Comparison of ENCODE assay signal across 14 cellular contexts in genomic region chr19:38841180-38841766, GRCh38. TPM values are rescaled to one million over a fixed set of nuclear protein-coding genes. Genes with fewer than 3 reads are reported as not detected.
A peak's percentile ranks its signal among the peaks of the same experiment; 100 is the strongest.
DNase-seq lines count a peak whose midpoint lies in the region; ATAC-seq, FAIRE-seq and TF ChIP-seq lines count a peak whose summit lies in the region.
"Had no signal": no experiment of that assay in that cellular context is flagged by ENCODE, and none has a peak within 500 bp of the region (broad histone marks: within the 10 kb centered on the region; RNA-seq: fewer than 3 reads in every experiment).

No MANE protein-coding gene starts in this region.

- H3K23me2 ChIP-seq in H1 (ENCODE audit: low read depth, low read length): no peaks in the 10 kb centered on the region

- no peak for TF ChIP-seq EP300 in H1 (IDR thresholded peaks at IDR 0.05; ENCODE audit: borderline replicate concordance in 1 of 2, low read depth in 2 of 2, low read length in 2 of 2)

- no peak overlapping the region for H3K23ac ChIP-seq in H1 (ENCODE audit: insufficient read length)

- no peak overlapping the region for H2AFZ ChIP-seq in H1 (ENCODE audit: low read length)

- H3K79me2 ChIP-seq in H1 (ENCODE audit: control insufficient read depth in 1 of 2, insufficient read depth in 2 of 2, low read length in 2 of 2): peaks cover 0 to 50% of the 10 kb centered on the region in 2 experiments; a peak in 2 of 4 replicates

- FAIRE-seq in H1 (lab: Jason Lieb, UNC): no peak
- FAIRE-seq: small intestine had no signal

- peaks cover 38 to 56% of the 10 kb centered on the region in 2 experiments for H4K20me1 ChIP-seq in H1 (replicated peaks in 1 of 2; ENCODE audit: control insufficient read depth in 1 of 2, insufficient read depth in 2 of 2, low read length in 2 of 2)

- POLR2A ChIA-PET in activated CD4-positive, alpha-beta T cell treated with anti-CD3 and anti-CD28 coated beads for 36 hours (lab: Charles Lee): interaction anchor here (0.6 to 1.9 kb wide), 6 partner anchors 8 to 590 kb away, joined by 3 to 17 read pairs (median 4); partner anchors contain the start of gene ECH1
- POLR2A ChIA-PET in H1 (lab: Charles Lee; ENCODE audit: partially characterized antibody): interaction anchor here (0.8 to 14.2 kb wide), 13 partner anchors 5 to 104 kb away, joined by 3 to 376 read pairs (median 4); partner anchors contain the start of genes ECH1, HNRNPL and LGALS4

- no peak for TF ChIP-seq CTCF in Peyer's patch (IDR thresholded peaks at IDR 0.05)
- TF ChIP-seq CTCF in H1 (IDR thresholded peaks at IDR 0.05; ENCODE audit: control extremely low read depth in 1 of 3, insufficient read depth in 1 of 3, low read depth in 1 of 3, low read length in 3 of 3): no peak
- no peak for TF ChIP-seq CTCF in prostate gland (IDR thresholded peaks at IDR 0.05)

- no peak overlapping the region; a peak in 1 of 7 replicates for H3K9ac ChIP-seq in H1 (replicated peaks in 1 of 4; ENCODE audit: extremely low read depth in 1 of 4, low read depth in 3 of 4, low read length in 3 of 4)

- no peak overlapping the region for H4K5ac ChIP-seq in H1 (ENCODE audit: insufficient read length, low read depth, low read length)

- H3K36me3 ChIP-seq in Peyer's patch (peaks cover 0 to 98% (median 8%) of the 10 kb centered on the region in 3 donors), H1 (ENCODE audit: control insufficient read depth in 2 of 4, insufficient read depth in 4 of 4, low read length in 3 of 4) (peaks cover 86 to 100% (median 97%) of the 10 kb centered on the region in 4 experiments), prostate gland (peaks cover 47 to 55% of the 10 kb centered on the region in 2 donors)

- WGBS in H1 (ENCODE audit: extremely low coverage in 1 of 2, insufficient coverage in 1 of 2, insufficient read length in 1 of 2, insufficient replicate concordance in 2 of 2, low coverage in 1 of 2, low lambda C conversion rate in 2 of 2, missing lambda C conversion rate in 1 of 2), 2 experiments: 93% methylated on average over 12 of the region's 12 CpGs; no CpG with 5 or more reads in 1 of the 2 experiments
- WGBS in prostate gland: 91% methylated on average over 12 of the region's 12 CpGs

- H4K91ac ChIP-seq in H1 (replicated peaks; ENCODE audit: insufficient read length, low read length): no peak overlapping the region

- H3K4me1 ChIP-seq in Peyer's patch (peaks cover 0 to 19% (median 16%) of the 10 kb centered on the region in 4 donors), H1 (replicated peaks in 1 of 4; ENCODE audit: control insufficient read depth in 3 of 4, insufficient read depth in 4 of 4, low read length in 3 of 4) (no peaks in the 10 kb centered on the region), prostate gland (replicated peaks) (peaks cover 22% of the 10 kb centered on the region)

- H3K14ac ChIP-seq in H1 (ENCODE audit: insufficient read length): no peak overlapping the region

- H2AK5ac ChIP-seq in H1 (ENCODE audit: low read depth, low read length): no peak overlapping the region

- no peak for DNase-seq in activated CD4-positive, alpha-beta T cell treated with anti-CD3 and anti-CD28 coated beads for 36 hours
- no peak for DNase-seq in activated CD4-positive, alpha-beta T cell treated with anti-CD3 and anti-CD28 coated beads, Interleukin-2, amount 50 U/mL, for 4 hours
- DNase-seq in Peyer's patch (no peak), H1 (ENCODE audit: low read depth in 1 of 2, low spot score in 2 of 2) (no peak), prostate gland (ENCODE audit: low spot score) (no peak), NCI-H2196 treated with DMSO at 0.1 percent for 48 hours (lab: John Stamatoyannopoulos, UW; ENCODE audit: unreplicated experiment) (no peak), GM19240 (ENCODE audit: insufficient read length, low spot score) (no peak)
- DNase-seq: Kasumi-1, NCI-H2081 had no signal

- peaks cover 99% of the 10 kb centered on the region for H3K36me3 Mint-ChIP-seq in activated CD4-positive, alpha-beta T cell treated with anti-CD3 and anti-CD28 coated beads for 36 hours (ENCODE audit: low read depth)

- H2BK120ac ChIP-seq in H1 (replicated peaks; ENCODE audit: low read depth, low read length): no peak overlapping the region

- no peak overlapping the region for H3K56ac ChIP-seq in H1 (replicated peaks; ENCODE audit: insufficient read length, low read depth, low read length)

- no peak overlapping the region for H3K18ac ChIP-seq in H1 (ENCODE audit: extremely low read depth, low read length)

- H3K27ac ChIP-seq in Peyer's patch (peak overlapping the region; percentile 32 to 77 (median 54)), H1 (ENCODE audit: low read depth, low read length) (no peak overlapping the region), prostate gland (peak overlapping the region; percentile 2 to 81)

- H3K4me3 ChIP-seq in Peyer's patch (peak overlapping the region in 2 of 4 donors; percentile 1 to 10), H1 (ENCODE audit: extremely low read depth in 1 of 4, insufficient read depth in 2 of 4, low read depth in 3 of 4, low read length in 4 of 4) (no peak overlapping the region), prostate gland (no peak overlapping the region)

- peak overlapping the region; percentile 65 for H3K4me3 Mint-ChIP-seq in activated CD4-positive, alpha-beta T cell treated with anti-CD3 and anti-CD28 coated beads for 36 hours

- H2BK20ac ChIP-seq in H1 (ENCODE audit: low read length): no peak overlapping the region

- H2BK5ac ChIP-seq in H1 (ENCODE audit: low read depth, low read length): no peak overlapping the region

- no peak overlapping the region for H2BK12ac ChIP-seq in H1 (ENCODE audit: low read depth, low read length)

- H3K79me1 ChIP-seq in H1 (ENCODE audit: low read depth, low read length): peaks cover 9% of the 10 kb centered on the region; the same call in 1 of the 2 replicates

- H3K4me2 ChIP-seq in H1 (ENCODE audit: insufficient read depth in 1 of 2, low read depth in 2 of 2, low read length in 2 of 2): no peak overlapping the region

- no peak for ATAC-seq in activated CD4-positive, alpha-beta T cell treated with anti-CD3 and anti-CD28 coated beads for 36 hours
- ATAC-seq in HG03196 (IDR thresholded peaks at IDR 0.05; ENCODE audit: unreplicated experiment): no peak

- peak overlapping the region; percentile 98 for H3K27ac Mint-ChIP-seq in activated CD4-positive, alpha-beta T cell treated with anti-CD3 and anti-CD28 coated beads for 36 hours

- peaks cover 83% of the 10 kb centered on the region for H3K4me1 Mint-ChIP-seq in activated CD4-positive, alpha-beta T cell treated with anti-CD3 and anti-CD28 coated beads for 36 hours

- H2BK15ac ChIP-seq in H1 (ENCODE audit: low read length): no peak overlapping the region

- intact Hi-C loops in activated CD4-positive, alpha-beta T cell treated with anti-CD3 and anti-CD28 coated beads for 36 hours (cut with DNase I, micrococcal nuclease): loop anchor here in 1 of 2 experiments (5.0 kb wide), 1 partner anchor 109 kb away; no protein-coding TSS in a partner anchor
- intact Hi-C loops in prostate gland (cut with DNase I): no loop called here

- CTCF ChIA-PET in activated CD4-positive, alpha-beta T cell treated with anti-CD3 and anti-CD28 coated beads for 36 hours (lab: Charles Lee): interaction anchor here (0.7 kb wide), 1 partner anchor 932 kb away, joined by 3 read pairs; no protein-coding TSS in a partner anchor
- CTCF ChIA-PET in H1 (lab: Charles Lee; ENCODE audit: partially characterized antibody): interaction anchor here (0.7 kb wide), 1 partner anchor 38 kb away, joined by 3 read pairs; no protein-coding TSS in a partner anchor

- TF ChIP-seq POLR2A in Peyer's patch (IDR thresholded peaks at IDR 0.05): no peak
- TF ChIP-seq POLR2A in H1 (IDR thresholded peaks at IDR 0.05; ENCODE audit: control extremely low read depth in 1 of 2, low read depth in 2 of 2, low read length in 2 of 2): peak in 1 of 2 experiments; percentile 40; a peak in 1 of 3 replicates
- TF ChIP-seq POLR2A in prostate gland (IDR thresholded peaks at IDR 0.05): no peak

- H4K8ac ChIP-seq in H1 (ENCODE audit: extremely low read depth, insufficient read depth, low read length): peak overlapping the region; percentile 46; the same call in 1 of the 2 replicates

- no peaks in the 10 kb centered on the region for H3K9me3 ChIP-seq in Peyer's patch
- H3K9me3 ChIP-seq in H1 (ENCODE audit: insufficient read depth in 2 of 2, low read depth in 1 of 2, low read length in 1 of 2): no peaks in the 10 kb centered on the region
- no peaks in the 10 kb centered on the region for H3K9me3 ChIP-seq in prostate gland

- no peaks in the 10 kb centered on the region for H3K27me3 Mint-ChIP-seq in activated CD4-positive, alpha-beta T cell treated with anti-CD3 and anti-CD28 coated beads for 36 hours

- H3K27me3 ChIP-seq in Peyer's patch (no peaks in the 10 kb centered on the region), H1 (replicated peaks in 1 of 4; ENCODE audit: control insufficient read depth in 3 of 4, extremely low read depth in 1 of 4, insufficient read depth in 3 of 4, low read length in 3 of 4) (no peaks in the 10 kb centered on the region; a peak in 1 of 7 replicates), prostate gland (replicated peaks; ENCODE audit: insufficient read depth) (no peaks in the 10 kb centered on the region)

- TF ChIP-seq RAD21 in H1 (IDR thresholded peaks at IDR 0.05 in 1 of 2, conservative IDR thresholded peaks at IDR 0.05 in 1 of 2; ENCODE audit: low read depth in 2 of 2, low read length in 2 of 2): no peak

- H3K4ac ChIP-seq in H1 (replicated peaks; ENCODE audit: insufficient read length, low read depth, low read length): no peak overlapping the region

- no peaks in the 10 kb centered on the region for H3K9me3 Mint-ChIP-seq in activated CD4-positive, alpha-beta T cell treated with anti-CD3 and anti-CD28 coated beads for 36 hours (ENCODE audit: low read depth)

RNA-seq across cellular contexts. Expression of gene HNRNPL, which starts 8.5 kb away (rescaled TPM):
- total RNA-seq in activated CD4-positive, alpha-beta T cell treated with anti-CD3 and anti-CD28 coated beads for 36 hours: 100 to 1,000 TPM; 714 to 722 TPM
- total RNA-seq in Peyer's patch: 100 to 1,000 TPM; 149 to 229 (median 186) TPM
- 711 and 779 TPM in 2 replicates for total RNA-seq in H1 (2021; fragmentation: NEBNext Ultra II Directional; extraction: Animal tissue kit (Norgen Biotek cat#: 25700))
- 403 and 404 TPM in 2 replicates for polyA plus RNA-seq in H1 (2011; rRNA removed)
- polyA plus RNA-seq in H1 (2011; cell fraction: cytosol; rRNA removed): 354 TPM
- polyA plus RNA-seq in H1 (2011; cell fraction: nucleus; rRNA removed): 541 TPM
- polyA plus RNA-seq in H1 (2012, experiment 1 of 2): 683 to 1,004 TPM (median 711 TPM) in 4 replicates
- polyA plus RNA-seq in H1 (2012, experiment 2 of 2): 537 TPM
- 480 TPM for polyA plus RNA-seq in H1 (2013, experiment 1 of 2)
- 470 TPM for polyA plus RNA-seq in H1 (2013, experiment 2 of 2)
- polyA minus RNA-seq in H1 (2011; rRNA and poly(A)+ RNA removed): 621 and 711 TPM in 2 replicates
- polyA minus RNA-seq in H1 (2011; cell fraction: cytosol; rRNA and poly(A)+ RNA removed): 351 TPM
- 254 TPM for polyA minus RNA-seq in H1 (2011; cell fraction: nucleus; rRNA and poly(A)+ RNA removed)
- 100 to 1,000 TPM; 210 to 231 TPM for total RNA-seq in prostate gland

RNA-seq across cellular contexts. Expression of gene ECH1, which starts 9.7 kb away (rescaled TPM):
- total RNA-seq in activated CD4-positive, alpha-beta T cell treated with anti-CD3 and anti-CD28 coated beads for 36 hours: 100 to 1,000 TPM; 114 to 154 TPM
- total RNA-seq in Peyer's patch (100 to 1,000 TPM; 138 to 276 (median 156) TPM), prostate gland (100 to 1,000 TPM; 129 to 158 TPM)
- 101 and 103 TPM in 2 replicates for total RNA-seq in H1 (2021; fragmentation: NEBNext Ultra II Directional; extraction: Animal tissue kit (Norgen Biotek cat#: 25700))
- 147 and 173 TPM in 2 replicates for polyA plus RNA-seq in H1 (2011; rRNA removed)
- 160 TPM for polyA plus RNA-seq in H1 (2011; cell fraction: cytosol; rRNA removed)
- 263 TPM for polyA plus RNA-seq in H1 (2011; cell fraction: nucleus; rRNA removed)
- 130 to 213 TPM (median 176 TPM) in 4 replicates for polyA plus RNA-seq in H1 (2012, experiment 1 of 2)
- polyA plus RNA-seq in H1 (2012, experiment 2 of 2): 162 TPM
- polyA plus RNA-seq in H1 (2013, experiment 1 of 2): 191 TPM
- polyA plus RNA-seq in H1 (2013, experiment 2 of 2): 181 TPM
- 55.4 and 74.7 TPM in 2 replicates for polyA minus RNA-seq in H1 (2011; rRNA and poly(A)+ RNA removed)
- 34.3 TPM for polyA minus RNA-seq in H1 (2011; cell fraction: cytosol; rRNA and poly(A)+ RNA removed)
- polyA minus RNA-seq in H1 (2011; cell fraction: nucleus; rRNA and poly(A)+ RNA removed): 30.0 TPM

RNA-seq across cellular contexts. Expression of gene LGALS4, which starts 28.5 kb away (rescaled TPM):
- total RNA-seq in activated CD4-positive, alpha-beta T cell treated with anti-CD3 and anti-CD28 coated beads for 36 hours: 1 to 10 TPM in 1 of 2 experiments, under 1 TPM in 1; 0.59 to 1.1 TPM
- total RNA-seq in Peyer's patch (1,000 to 10,000 TPM; 1,215 to 4,170 (median 2,579) TPM), prostate gland (1 to 10 TPM in 1 of 2 donors, under 1 TPM in 1; 0.91 to 3.7 TPM)
- 0.37 and 0.54 TPM in 2 replicates for total RNA-seq in H1 (2021; fragmentation: NEBNext Ultra II Directional; extraction: Animal tissue kit (Norgen Biotek cat#: 25700))
- polyA plus RNA-seq in H1 (2011; rRNA removed): 0.32 and 0.71 TPM in 2 replicates
- 0.19 TPM for polyA plus RNA-seq in H1 (2011; cell fraction: cytosol; rRNA removed)
- polyA plus RNA-seq in H1 (2011; cell fraction: nucleus; rRNA removed): 1.3 TPM
- polyA plus RNA-seq in H1 (2012, experiment 1 of 2): 0.43 to 0.45 TPM in 2 of 4 replicates, not detected in the others
- polyA plus RNA-seq in H1 (2012, experiment 2 of 2): 0.14 TPM
- polyA plus RNA-seq in H1 (2013, experiment 1 of 2): 0.43 TPM
- polyA plus RNA-seq in H1 (2013, experiment 2 of 2): 0.13 TPM
- 0.35 and 0.37 TPM in 2 replicates for polyA minus RNA-seq in H1 (2011; rRNA and poly(A)+ RNA removed)
- not detected for polyA minus RNA-seq in H1 (2011; cell fraction: cytosol; rRNA and poly(A)+ RNA removed)
- polyA minus RNA-seq in H1 (2011; cell fraction: nucleus; rRNA and poly(A)+ RNA removed): not detected

RNA-seq across cellular contexts. Expression of gene RINL, which starts 36.8 kb away (rescaled TPM):
- 10 to 100 TPM; 85.8 to 90.3 TPM for total RNA-seq in activated CD4-positive, alpha-beta T cell treated with anti-CD3 and anti-CD28 coated beads for 36 hours
- total RNA-seq in Peyer's patch: 10 to 100 TPM in 1 of 4 donors, 1 to 10 TPM in 3; 4.6 to 22.3 (median 7.2) TPM
- total RNA-seq in H1 (2021; fragmentation: NEBNext Ultra II Directional; extraction: Animal tissue kit (Norgen Biotek cat#: 25700)): 11.9 and 14.2 TPM in 2 replicates
- polyA plus RNA-seq in H1 (2011; rRNA removed): 11.1 and 13.1 TPM in 2 replicates
- 11.5 TPM for polyA plus RNA-seq in H1 (2011; cell fraction: cytosol; rRNA removed)
- polyA plus RNA-seq in H1 (2011; cell fraction: nucleus; rRNA removed): 9.9 TPM
- 8.3 to 13.8 TPM (median 11.4 TPM) in 4 replicates for polyA plus RNA-seq in H1 (2012, experiment 1 of 2)
- polyA plus RNA-seq in H1 (2012, experiment 2 of 2): 16.6 TPM
- polyA plus RNA-seq in H1 (2013, experiment 1 of 2): 12.7 TPM
- 10.9 TPM for polyA plus RNA-seq in H1 (2013, experiment 2 of 2)
- polyA minus RNA-seq in H1 (2011; rRNA and poly(A)+ RNA removed): 2.9 and 4.1 TPM in 2 replicates
- 4.3 TPM for polyA minus RNA-seq in H1 (2011; cell fraction: cytosol; rRNA and poly(A)+ RNA removed)
- 6.0 TPM for polyA minus RNA-seq in H1 (2011; cell fraction: nucleus; rRNA and poly(A)+ RNA removed)
- 10 to 100 TPM in 1 of 2 donors, 1 to 10 TPM in 1; 3.1 to 10.2 TPM for total RNA-seq in prostate gland

RNA-seq across cellular contexts. Expression of gene LGALS7B, which starts 52.3 kb away (rescaled TPM):
- not detected for total RNA-seq in activated CD4-positive, alpha-beta T cell treated with anti-CD3 and anti-CD28 coated beads for 36 hours
- total RNA-seq in Peyer's patch (not detected), prostate gland (1 to 10 TPM; 3.8 to 9.8 TPM)
- not detected in 2 replicates for total RNA-seq in H1 (2021; fragmentation: NEBNext Ultra II Directional; extraction: Animal tissue kit (Norgen Biotek cat#: 25700))
- 3.6 and 6.2 TPM in 2 replicates for polyA plus RNA-seq in H1 (2011; rRNA removed)
- polyA plus RNA-seq in H1 (2011; cell fraction: cytosol; rRNA removed): 4.2 TPM
- 1.9 TPM for polyA plus RNA-seq in H1 (2011; cell fraction: nucleus; rRNA removed)
- 1.1 to 2.9 TPM (median 1.6 TPM) in 4 replicates for polyA plus RNA-seq in H1 (2012, experiment 1 of 2)
- polyA plus RNA-seq in H1 (2012, experiment 2 of 2): not detected
- polyA plus RNA-seq in H1 (2013, experiment 1 of 2): 0.85 TPM
- 0.57 TPM for polyA plus RNA-seq in H1 (2013, experiment 2 of 2)
- not detected in 2 replicates for polyA minus RNA-seq in H1 (2011; rRNA and poly(A)+ RNA removed)
- polyA minus RNA-seq in H1 (2011; cell fraction: cytosol; rRNA and poly(A)+ RNA removed): not detected
- polyA minus RNA-seq in H1 (2011; cell fraction: nucleus; rRNA and poly(A)+ RNA removed): not detected
- total RNA-seq: aorta, ureter had no signal
- polyA plus RNA-seq: aorta, neural cell had no signal

Comparison
In these comparisons a context has a peak if more than half of its experiments do, and no peak if none do; other contexts are left out.
1. RNA of gene LGALS4, which starts 28.5 kb away (total RNA-seq): 1,215 to 4,170 TPM in Peyer's patch; 0.91 to 3.7 TPM in prostate gland, 0.59 to 1.1 TPM in activated CD4-positive, alpha-beta T cell treated with anti-CD3 and anti-CD28 coated beads for 36 hours and 0.37 to 0.54 TPM in H1; every median in the first group is over 100 times any median in the second.